1 cellular context compared by ENCODE assay signal in the genomic region with DNA sequence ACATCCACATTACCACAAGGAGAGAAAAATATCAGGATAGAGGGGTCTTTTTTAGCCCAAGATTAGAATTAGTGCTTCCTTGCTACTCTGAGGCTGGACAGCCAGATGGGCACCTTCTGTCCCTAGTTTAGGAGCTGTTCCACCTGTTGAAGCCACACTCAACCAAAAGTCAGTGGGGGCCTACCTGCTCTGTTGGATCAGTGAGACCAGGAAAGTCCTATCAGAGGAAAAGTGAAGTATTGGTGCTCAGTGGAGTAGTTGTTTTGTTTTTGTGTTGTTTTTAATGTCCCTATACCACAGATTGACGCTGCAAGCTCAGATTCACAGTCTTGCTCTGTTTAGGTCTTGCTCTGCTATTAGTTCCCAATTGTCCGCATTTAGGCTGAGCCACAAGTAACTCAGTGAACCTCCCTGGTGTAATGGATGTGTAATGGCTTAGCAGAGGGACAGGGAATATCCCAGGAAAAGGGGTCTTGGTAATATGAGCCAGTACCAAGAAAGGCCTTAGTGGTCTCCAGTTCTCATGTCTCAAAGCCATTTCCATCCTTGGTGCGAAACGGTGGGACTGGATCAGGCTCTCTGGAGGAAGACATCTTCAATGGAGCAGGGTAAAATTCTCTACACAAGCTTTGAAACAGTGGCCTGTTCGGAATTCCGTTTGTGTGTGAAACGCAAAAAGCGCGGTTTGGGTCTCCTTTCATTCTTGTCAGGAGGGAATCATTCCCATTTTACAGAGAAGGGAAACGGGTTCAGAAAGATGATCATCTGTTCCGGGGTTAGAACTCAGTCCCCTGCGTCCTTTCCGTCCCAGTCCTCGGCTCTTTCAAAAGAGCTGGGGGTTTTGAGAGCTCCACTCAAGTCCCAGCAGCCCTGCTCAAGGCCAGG.
TF ChIP-seq lines count a peak whose summit lies in the region.

No MANE protein-coding gene starts in this region.

TF ChIP-seq in HepG2, 621 proteins besides CTCF, POLR2A, EP300 and RAD21 (continues in another document):
- TF ChIP-seq ZNF629 (CRISPR knock-in tag; conservative IDR thresholded peaks at IDR 0.05) (peak; percentile 76), TEF (CRISPR knock-in tag; IDR thresholded peaks at IDR 0.05) (no peak), NCOA1 (CRISPR knock-in tag; IDR thresholded peaks at IDR 0.05) (0 out of 2 replicates have a peak, but pooled peaks have one; percentile 14), ZMYM3 (CRISPR knock-in tag; IDR thresholded peaks at IDR 0.05) (no peak), CHD4 (IDR thresholded peaks at IDR 0.05; ENCODE audit: borderline replicate concordance, low read length) (0 out of 2 replicates have a peak, but pooled peaks have one; percentile 10), ZFP82 (CRISPR knock-in tag; IDR thresholded peaks at IDR 0.05; ENCODE audit: borderline replicate concordance) (no peak), POLR2G (IDR thresholded peaks at IDR 0.05; ENCODE audit: low read depth, low read length) (peak; percentile 12; the same call in 1 of the 2 replicates), ZNF607 (CRISPR knock-in tag; IDR thresholded peaks at IDR 0.05; ENCODE audit: borderline replicate concordance) (0 out of 2 replicates have a peak, but pooled peaks have one; percentile 14), JUND (CRISPR knock-in tag; IDR thresholded peaks at IDR 0.05) (0 out of 2 replicates have a peak, but pooled peaks have one; percentile 33), YEATS4 (CRISPR knock-in tag; IDR thresholded peaks at IDR 0.05; ENCODE audit: borderline replicate concordance) (no peak), SP2 (CRISPR knock-in tag; IDR thresholded peaks at IDR 0.05) (no peak), ZNF280B (CRISPR knock-in tag; IDR thresholded peaks at IDR 0.05; ENCODE audit: borderline replicate concordance) (no peak), ATF6 (CRISPR knock-in tag; conservative IDR thresholded peaks at IDR 0.05) (no peak), FOSL1 (CRISPR knock-in tag; IDR thresholded peaks at IDR 0.05; ENCODE audit: borderline replicate concordance) (0 out of 2 replicates have a peak, but pooled peaks have one; percentile 14), ZNF329 (CRISPR knock-in tag; IDR thresholded peaks at IDR 0.05; ENCODE audit: low read depth) (0 out of 2 replicates have a peak, but pooled peaks have one; percentile 12), ZNF264 (CRISPR knock-in tag; IDR thresholded peaks at IDR 0.05) (peak; percentile 8; the same call in 1 of the 2 replicates), ZNF572 (CRISPR knock-in tag; IDR thresholded peaks at IDR 0.05) (peak; percentile 63; the same call in 1 of the 2 replicates), MLXIP (CRISPR knock-in tag; IDR thresholded peaks at IDR 0.05; ENCODE audit: borderline replicate concordance) (no peak), ZNF788 (CRISPR knock-in tag; IDR thresholded peaks at IDR 0.05; ENCODE audit: borderline replicate concordance) (0 out of 2 replicates have a peak, but pooled peaks have one; percentile 52), PBX3 (CRISPR knock-in tag; IDR thresholded peaks at IDR 0.05; ENCODE audit: borderline replicate concordance) (no peak), ZNF768 (CRISPR knock-in tag; IDR thresholded peaks at IDR 0.05) (no peak), ATRX (CRISPR knock-in tag; IDR thresholded peaks at IDR 0.05; ENCODE audit: borderline replicate concordance) (no peak), ZNF891 (CRISPR knock-in tag; IDR thresholded peaks at IDR 0.05) (0 out of 2 replicates have a peak, but pooled peaks have one; percentile 12), ZNF704 (CRISPR knock-in tag; IDR thresholded peaks at IDR 0.05; ENCODE audit: borderline replicate concordance) (0 out of 2 replicates have a peak, but pooled peaks have one; percentile 15)
- TF ChIP-seq, protein P1, sequence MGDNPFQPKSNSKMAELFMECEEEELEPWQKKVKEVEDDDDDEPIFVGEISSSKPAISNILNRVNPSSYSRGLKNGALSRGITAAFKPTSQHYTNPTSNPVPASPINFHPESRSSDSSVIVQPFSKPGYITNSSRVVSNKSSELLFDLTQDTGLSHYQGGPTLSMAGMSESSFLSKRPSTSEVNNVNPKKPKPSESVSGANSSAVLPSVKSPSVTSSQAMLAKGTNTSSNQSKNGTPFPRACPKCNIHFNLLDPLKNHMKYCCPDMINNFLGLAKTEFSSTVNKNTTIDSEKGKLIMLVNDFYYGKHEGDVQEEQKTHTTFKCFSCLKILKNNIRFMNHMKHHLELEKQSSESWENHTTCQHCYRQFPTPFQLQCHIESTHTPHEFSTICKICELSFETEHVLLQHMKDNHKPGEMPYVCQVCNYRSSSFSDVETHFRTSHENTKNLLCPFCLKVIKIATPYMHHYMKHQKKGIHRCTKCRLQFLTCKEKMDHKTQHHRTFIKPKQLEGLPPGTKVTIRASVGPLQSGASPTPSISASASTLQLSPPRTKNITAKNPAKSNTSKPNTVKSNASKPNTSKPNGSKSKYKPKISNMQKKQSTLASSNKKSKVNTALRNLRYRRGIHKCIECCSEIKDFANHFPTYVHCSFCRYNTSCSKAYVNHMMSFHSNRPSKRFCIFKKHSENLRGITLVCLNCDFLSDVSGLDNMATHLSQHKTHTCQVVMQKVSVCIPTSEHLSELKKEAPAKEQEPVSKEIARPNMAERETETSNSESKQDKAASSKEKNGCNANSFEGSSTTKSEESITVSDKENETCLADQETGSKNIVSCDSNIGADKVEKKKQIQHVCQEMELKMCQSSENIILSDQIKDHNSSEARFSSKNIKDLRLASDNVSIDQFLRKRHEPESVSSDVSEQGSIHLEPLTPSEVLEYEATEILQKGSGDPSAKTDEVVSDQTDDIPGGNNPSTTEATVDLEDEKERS (CRISPR knock-in tag; IDR thresholded peaks at IDR 0.05), result peak; percentile 38; the same call in 1 of the 2 replicates
- TF ChIP-seq, protein P2, sequence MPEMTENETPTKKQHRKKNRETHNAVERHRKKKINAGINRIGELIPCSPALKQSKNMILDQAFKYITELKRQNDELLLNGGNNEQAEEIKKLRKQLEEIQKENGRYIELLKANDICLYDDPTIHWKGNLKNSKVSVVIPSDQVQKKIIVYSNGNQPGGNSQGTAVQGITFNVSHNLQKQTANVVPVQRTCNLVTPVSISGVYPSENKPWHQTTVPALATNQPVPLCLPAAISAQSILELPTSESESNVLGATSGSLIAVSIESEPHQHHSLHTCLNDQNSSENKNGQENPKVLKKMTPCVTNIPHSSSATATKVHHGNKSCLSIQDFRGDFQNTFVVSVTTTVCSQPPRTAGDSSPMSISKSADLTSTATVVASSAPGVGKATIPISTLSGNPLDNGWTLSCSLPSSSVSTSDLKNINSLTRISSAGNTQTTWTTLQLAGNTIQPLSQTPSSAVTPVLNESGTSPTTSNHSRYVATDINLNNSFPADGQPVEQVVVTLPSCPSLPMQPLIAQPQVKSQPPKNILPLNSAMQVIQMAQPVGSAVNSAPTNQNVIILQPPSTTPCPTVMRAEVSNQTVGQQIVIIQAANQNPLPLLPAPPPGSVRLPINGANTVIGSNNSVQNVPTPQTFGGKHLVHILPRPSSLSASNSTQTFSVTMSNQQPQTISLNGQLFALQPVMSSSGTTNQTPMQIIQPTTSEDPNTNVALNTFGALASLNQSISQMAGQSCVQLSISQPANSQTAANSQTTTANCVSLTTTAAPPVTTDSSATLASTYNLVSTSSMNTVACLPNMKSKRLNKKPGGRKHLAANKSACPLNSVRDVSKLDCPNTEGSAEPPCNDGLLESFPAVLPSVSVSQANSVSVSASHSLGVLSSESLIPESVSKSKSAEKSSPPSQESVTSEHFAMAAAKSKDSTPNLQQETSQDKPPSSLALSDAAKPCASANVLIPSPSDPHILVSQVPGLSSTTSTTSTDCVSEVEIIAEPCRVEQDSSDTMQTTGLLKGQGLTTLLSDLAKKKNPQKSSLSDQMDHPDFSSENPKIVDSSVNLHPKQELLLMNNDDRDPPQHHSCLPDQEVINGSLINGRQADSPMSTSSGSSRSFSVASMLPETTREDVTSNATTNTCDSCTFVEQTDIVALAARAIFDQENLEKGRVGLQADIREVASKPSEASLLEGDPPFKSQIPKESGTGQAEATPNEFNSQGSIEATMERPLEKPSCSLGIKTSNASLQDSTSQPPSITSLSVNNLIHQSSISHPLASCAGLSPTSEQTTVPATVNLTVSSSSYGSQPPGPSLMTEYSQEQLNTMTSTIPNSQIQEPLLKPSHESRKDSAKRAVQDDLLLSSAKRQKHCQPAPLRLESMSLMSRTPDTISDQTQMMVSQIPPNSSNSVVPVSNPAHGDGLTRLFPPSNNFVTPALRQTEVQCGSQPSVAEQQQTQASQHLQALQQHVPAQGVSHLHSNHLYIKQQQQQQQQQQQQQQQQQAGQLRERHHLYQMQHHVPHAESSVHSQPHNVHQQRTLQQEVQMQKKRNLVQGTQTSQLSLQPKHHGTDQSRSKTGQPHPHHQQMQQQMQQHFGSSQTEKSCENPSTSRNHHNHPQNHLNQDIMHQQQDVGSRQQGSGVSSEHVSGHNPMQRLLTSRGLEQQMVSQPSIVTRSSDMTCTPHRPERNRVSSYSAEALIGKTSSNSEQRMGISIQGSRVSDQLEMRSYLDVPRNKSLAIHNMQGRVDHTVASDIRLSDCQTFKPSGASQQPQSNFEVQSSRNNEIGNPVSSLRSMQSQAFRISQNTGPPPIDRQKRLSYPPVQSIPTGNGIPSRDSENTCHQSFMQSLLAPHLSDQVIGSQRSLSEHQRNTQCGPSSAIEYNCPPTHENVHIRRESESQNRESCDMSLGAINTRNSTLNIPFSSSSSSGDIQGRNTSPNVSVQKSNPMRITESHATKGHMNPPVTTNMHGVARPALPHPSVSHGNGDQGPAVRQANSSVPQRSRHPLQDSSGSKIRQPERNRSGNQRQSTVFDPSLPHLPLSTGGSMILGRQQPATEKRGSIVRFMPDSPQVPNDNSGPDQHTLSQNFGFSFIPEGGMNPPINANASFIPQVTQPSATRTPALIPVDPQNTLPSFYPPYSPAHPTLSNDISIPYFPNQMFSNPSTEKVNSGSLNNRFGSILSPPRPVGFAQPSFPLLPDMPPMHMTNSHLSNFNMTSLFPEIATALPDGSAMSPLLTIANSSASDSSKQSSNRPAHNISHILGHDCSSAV (CRISPR knock-in tag; IDR thresholded peaks at IDR 0.05; ENCODE audit: borderline replicate concordance), result no peak
